Comparison of ENCODE assay signal across 8 cellular contexts in the genomic region with DNA sequence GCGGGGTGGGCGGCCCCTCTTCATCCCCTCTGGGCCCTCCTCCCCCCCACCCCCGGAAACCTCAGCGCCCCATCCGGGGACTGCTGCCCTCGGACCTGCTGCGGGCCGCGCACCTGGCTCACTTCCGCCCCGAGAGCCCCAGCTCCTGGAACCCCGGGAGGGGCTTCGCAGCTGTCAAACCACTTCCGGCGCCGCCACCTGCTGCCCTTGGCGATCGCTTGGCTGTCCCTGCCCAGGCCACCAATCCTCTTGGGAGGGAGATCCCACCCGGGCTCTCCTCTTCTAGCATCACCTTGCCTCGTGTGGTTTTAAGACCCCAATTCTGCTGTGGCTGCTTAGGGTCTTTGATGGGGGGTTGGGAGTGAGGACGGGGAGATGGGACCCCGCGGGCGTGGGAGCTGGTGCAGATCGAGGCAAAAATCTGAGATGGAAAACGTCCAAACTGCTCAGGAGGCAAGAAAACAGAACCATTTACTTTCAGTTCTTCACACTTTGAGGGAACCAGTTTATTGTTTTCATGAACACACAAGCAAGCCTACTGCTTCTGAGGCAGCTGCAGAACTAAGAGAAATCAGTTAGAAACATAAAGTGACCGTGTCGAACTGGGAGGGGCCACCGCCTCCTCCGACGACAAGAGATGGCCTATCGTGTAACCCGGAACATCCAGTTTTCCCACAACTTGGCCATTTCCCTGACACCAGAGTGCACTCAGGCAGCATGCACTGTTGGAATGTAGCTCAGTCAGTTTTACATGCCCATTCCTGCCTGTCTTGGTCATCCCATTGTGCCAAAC. TPM values are rescaled to one million over a fixed set of nuclear protein-coding genes. Genes with fewer than 3 reads are reported as not detected.
A peak's percentile ranks its signal among the peaks of the same experiment; 100 is the strongest.
DNase-seq lines count a peak whose midpoint lies in the region; ATAC-seq and TF ChIP-seq lines count a peak whose summit lies in the region.

No MANE protein-coding gene starts in this region.

- peak overlapping the region; percentile 82 for H3K4me3 Mint-ChIP-seq in progenitor cell of endocrine pancreas (ENCODE audit: low read depth)

- TF ChIP-seq CTCF in progenitor cell of endocrine pancreas (IDR thresholded peaks at IDR 0.05; ENCODE audit: unreplicated experiment) = no peak

- H3K27me3 Mint-ChIP-seq in progenitor cell of endocrine pancreas = no peaks in the 10 kb centered on the region

- peak; percentile 78 for DNase-seq in ELF-1 (ENCODE audit: low read depth, low spot score)
- peak; percentile 57 for DNase-seq in HuH-7 (ENCODE audit: low spot score)
- peak; percentile 74 for DNase-seq in SHP77 treated with DMSO at 0.1 percent for 48 hours (lab: John Stamatoyannopoulos, UW)
- peak; percentile 52 to 75 for DNase-seq in activated naive CD4-positive, alpha-beta T cell treated with anti-CD3 and anti-CD28 coated beads, Interleukin-2, amount 50 U/mL, for 72 hours (ENCODE audit: low spot score in 2 of 2)
- peak; percentile 80 for DNase-seq in cardiac septum (ENCODE audit: low spot score)
- peak; percentile 32 for DNase-seq in progenitor cell of endocrine pancreas (ENCODE audit: low spot score, unreplicated experiment)
- no peak for DNase-seq in foreskin melanocyte

- peaks cover 26% of the 10 kb centered on the region in 2 donors for H3K36me3 Mint-ChIP-seq in activated naive CD4-positive, alpha-beta T cell treated with anti-CD3 and anti-CD28 coated beads, Interleukin-2, amount 50 U/mL, for 72 hours
- H3K36me3 Mint-ChIP-seq in progenitor cell of endocrine pancreas (ENCODE audit: insufficient read depth) = peaks cover 5% of the 10 kb centered on the region

- H3K9me3 Mint-ChIP-seq in activated naive CD4-positive, alpha-beta T cell treated with anti-CD3 and anti-CD28 coated beads, Interleukin-2, amount 50 U/mL, for 72 hours = no peaks in the 10 kb centered on the region
- H3K9me3 Mint-ChIP-seq in progenitor cell of endocrine pancreas (ENCODE audit: low read depth) = peaks cover 15% of the 10 kb centered on the region

- intact Hi-C loops in cardiac septum (cut with DNase I) = no loop called here

- peaks cover 3% of the 10 kb centered on the region for H3K4me1 Mint-ChIP-seq in progenitor cell of endocrine pancreas (ENCODE audit: low read depth)

- peak overlapping the region; percentile 98 for H3K27ac Mint-ChIP-seq in activated naive CD4-positive, alpha-beta T cell treated with anti-CD3 and anti-CD28 coated beads, Interleukin-2, amount 50 U/mL, for 72 hours
- H3K27ac Mint-ChIP-seq in progenitor cell of endocrine pancreas = peak overlapping the region; percentile 94

- ATAC-seq in GM21529 (IDR thresholded peaks at IDR 0.05; ENCODE audit: unreplicated experiment) = peak; percentile 68
- ATAC-seq in activated naive CD4-positive, alpha-beta T cell treated with anti-CD3 and anti-CD28 coated beads, Interleukin-2, amount 50 U/mL, for 72 hours = peak; percentile 15 to 61

RNA-seq across cellular contexts. Expression of gene MTMR1, which starts 0.8 kb away (rescaled TPM):
- 10 to 100 TPM; 16.8 to 58.8 TPM for total RNA-seq in activated naive CD4-positive, alpha-beta T cell treated with anti-CD3 and anti-CD28 coated beads, Interleukin-2, amount 50 U/mL, for 72 hours
- total RNA-seq in cardiac septum (21.7 TPM), progenitor cell of endocrine pancreas (28.4 and 28.5 TPM in 2 replicates)
